8 cellular contexts compared by ENCODE assay signal in the genomic region with DNA sequence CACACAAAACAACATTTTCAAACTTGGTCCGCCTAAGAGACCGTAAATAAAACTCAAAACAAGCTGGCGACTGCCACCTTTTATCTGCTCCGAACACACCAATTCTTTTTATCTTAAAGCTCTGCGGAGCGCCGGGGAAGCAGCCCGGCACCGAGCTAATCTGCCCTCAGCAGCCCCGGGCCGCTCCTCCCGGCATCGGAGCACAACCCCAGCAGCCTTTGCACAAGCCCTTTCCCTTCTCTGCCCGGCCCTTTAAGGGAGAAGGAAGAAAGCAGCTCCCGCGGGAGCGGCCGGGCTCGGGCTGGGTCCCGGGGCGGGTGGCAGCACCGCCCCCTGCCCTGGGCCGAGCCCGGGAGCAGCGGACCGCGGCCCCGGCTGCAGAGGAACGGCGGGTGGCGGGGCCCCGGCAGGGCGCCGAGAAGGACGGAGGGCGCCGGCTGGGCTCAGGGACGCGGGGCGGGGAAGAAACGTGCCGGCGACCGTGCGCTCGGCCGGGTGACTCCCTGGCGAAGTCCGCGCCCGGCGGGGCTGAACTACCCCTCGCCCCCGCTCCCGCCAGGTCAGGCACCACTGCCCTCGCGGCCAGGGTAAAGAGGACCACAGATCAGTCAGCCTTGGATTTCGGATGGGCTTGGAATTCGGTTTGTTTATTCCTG.
DNase-seq lines count a peak whose midpoint lies in the region; ATAC-seq and TF ChIP-seq lines count a peak whose summit lies in the region.

No MANE protein-coding gene starts in this region.

- no peaks in the 10 kb centered on the region for H3K36me3 ChIP-seq in HUES64 (ENCODE audit: insufficient read depth, low read length)
- H3K36me3 ChIP-seq in parathyroid adenoma (ENCODE audit: control insufficient read depth, insufficient read depth, low read length), result no peaks in the 10 kb centered on the region

- no peaks in the 10 kb centered on the region for H3K9me3 Mint-ChIP-seq in activated T-helper 2 cell treated with anti-CD3 and anti-CD28 coated beads, Interferon-gamma antibody, Interleukin-2, Interleukin-4, amounts not matched to agents 10 μg/mL and 5 μg/mL and 100 μg/mL, durations not matched to agents 14 hours and 24 hours and 36 hours

- no peaks in the 10 kb centered on the region for H3K79me2 ChIP-seq in parathyroid adenoma

- peaks cover 4% of the 10 kb centered on the region for H3K36me3 Mint-ChIP-seq in activated T-helper 2 cell treated with anti-CD3 and anti-CD28 coated beads, Interferon-gamma antibody, Interleukin-2, Interleukin-4, amounts not matched to agents 10 μg/mL and 5 μg/mL and 100 μg/mL, durations not matched to agents 14 hours and 24 hours and 36 hours (ENCODE audit: low read depth)

- peak; percentile 43 for ATAC-seq in Right ventricle myocardium superior (ENCODE audit: poor library complexity)

- H3K4me3 Mint-ChIP-seq in activated T-helper 2 cell treated with anti-CD3 and anti-CD28 coated beads, Interferon-gamma antibody, Interleukin-2, Interleukin-4, amounts not matched to agents 10 μg/mL and 5 μg/mL and 100 μg/mL, durations not matched to agents 14 hours and 24 hours and 36 hours (ENCODE audit: low read depth), result peak overlapping the region; percentile 7

- peak overlapping the region; percentile 85 for H3K4me2 ChIP-seq in parathyroid adenoma (ENCODE audit: low read length)

- under 1% methylated on average over 59 of the region's 59 CpGs for WGBS in HUES64

- intact Hi-C loops in activated T-helper 2 cell treated with anti-CD3 and anti-CD28 coated beads, Interferon-gamma antibody, Interleukin-2, Interleukin-4, amounts not matched to agents 10 μg/mL and 5 μg/mL and 100 μg/mL, durations not matched to agents 14 hours and 24 hours and 36 hours (cut with micrococcal nuclease), result loop anchor here (1.0 to 10.0 kb wide), 3 partner anchors 8 to 1633 kb away; a partner anchor contains a TSS
- intact Hi-C loops in Right ventricle myocardium superior (cut with DNase I), result loop anchor here (5.0 kb wide), 1 partner anchor 413 kb away; no protein-coding TSS in a partner anchor

- H3K27me3 ChIP-seq in HUES64 (ENCODE audit: insufficient read depth, low read length) (peaks cover 100% of the 10 kb centered on the region), parathyroid adenoma (ENCODE audit: control insufficient read depth, insufficient read depth, low read length) (no peaks in the 10 kb centered on the region)

- H3K4me1 ChIP-seq in HUES64 (ENCODE audit: insufficient read depth, low read length) (peaks cover 16% of the 10 kb centered on the region), parathyroid adenoma (no peaks in the 10 kb centered on the region)

- TF ChIP-seq CTCF in parathyroid adenoma (IDR thresholded peaks at IDR 0.05), result no peak

- no peaks in the 10 kb centered on the region for H3K9me3 ChIP-seq in HUES64 (ENCODE audit: insufficient read depth, low read depth, low read length)
- no peaks in the 10 kb centered on the region for H3K9me3 ChIP-seq in parathyroid adenoma (ENCODE audit: control insufficient read depth, low read length)

- no peak overlapping the region for H3K27ac ChIP-seq in HUES64 (ENCODE audit: low read depth, low read length)
- no peak overlapping the region for H3K27ac ChIP-seq in parathyroid adenoma

- H2AFZ ChIP-seq in parathyroid adenoma, result peak overlapping the region; percentile 60

- DNase-seq in DMS53 treated with DMSO at 0.1 percent for 48 hours (lab: John Stamatoyannopoulos, UW; ENCODE audit: unreplicated experiment) (peak; percentile 33), Right ventricle myocardium superior (peak; percentile 80), SKM-1 treated with dmso at 0.1 percent for 144 hours (lab: John Stamatoyannopoulos, UW; ENCODE audit: unreplicated experiment) (no peak), COLO829 (ENCODE audit: low spot score) (no peak), middle frontal gyrus (ENCODE audit: extremely low spot score, low spot score) (no peak)
- DNase-seq in activated T-helper 2 cell treated with anti-CD3 and anti-CD28 coated beads, Interferon-gamma antibody, Interleukin-2, Interleukin-4, amounts not matched to agents 10 μg/mL and 5 μg/mL and 100 μg/mL, durations not matched to agents 14 hours and 24 hours and 36 hours (ENCODE audit: low spot score), result no peak

- H3K27ac Mint-ChIP-seq in activated T-helper 2 cell treated with anti-CD3 and anti-CD28 coated beads, Interferon-gamma antibody, Interleukin-2, Interleukin-4, amounts not matched to agents 10 μg/mL and 5 μg/mL and 100 μg/mL, durations not matched to agents 14 hours and 24 hours and 36 hours, result no peak overlapping the region

- peaks cover 13% of the 10 kb centered on the region for H3K4me1 Mint-ChIP-seq in activated T-helper 2 cell treated with anti-CD3 and anti-CD28 coated beads, Interferon-gamma antibody, Interleukin-2, Interleukin-4, amounts not matched to agents 10 μg/mL and 5 μg/mL and 100 μg/mL, durations not matched to agents 14 hours and 24 hours and 36 hours (ENCODE audit: low read depth)

- H3K4me3 ChIP-seq in HUES64 (ENCODE audit: low read length) (peak overlapping the region; percentile 59), parathyroid adenoma (ENCODE audit: low read depth, low read length) (peak overlapping the region; percentile 66)

- H3K27me3 Mint-ChIP-seq in activated T-helper 2 cell treated with anti-CD3 and anti-CD28 coated beads, Interferon-gamma antibody, Interleukin-2, Interleukin-4, amounts not matched to agents 10 μg/mL and 5 μg/mL and 100 μg/mL, durations not matched to agents 14 hours and 24 hours and 36 hours (ENCODE audit: low read depth), result peaks cover 52% of the 10 kb centered on the region

- H3K9ac ChIP-seq in HUES64 (ENCODE audit: low read depth, low read length) (0 out of 2 replicates have a peak overlapping the region, but pooled peaks have one; percentile 46), parathyroid adenoma (no peak overlapping the region)

Comparison
In these comparisons a context has a peak if more than half of its experiments do, and no peak if none do; other contexts are left out.
1. DNase-seq: peak in DMS53 treated with DMSO at 0.1 percent for 48 hours (single experiment) and Right ventricle myocardium superior (single experiment); none in activated T-helper 2 cell treated with anti-CD3 and anti-CD28 coated beads, Interferon-gamma antibody, Interleukin-2, Interleukin-4, amounts not matched to agents 10 μg/mL and 5 μg/mL and 100 μg/mL, durations not matched to agents 14 hours and 24 hours and 36 hours (single experiment), SKM-1 treated with dmso at 0.1 percent for 144 hours (single experiment), COLO829 (single experiment) and middle frontal gyrus (single experiment).